ENCODE assay signal across 1 cellular context in genomic region chr7:79176859-79177477, GRCh38.
TF ChIP-seq lines count a peak whose summit lies in the region.

No MANE protein-coding gene starts in this region.

TF ChIP-seq in K562, 482 proteins besides CTCF, POLR2A, EP300 and RAD21 (continued from another document):
- TF ChIP-seq, protein P1, sequence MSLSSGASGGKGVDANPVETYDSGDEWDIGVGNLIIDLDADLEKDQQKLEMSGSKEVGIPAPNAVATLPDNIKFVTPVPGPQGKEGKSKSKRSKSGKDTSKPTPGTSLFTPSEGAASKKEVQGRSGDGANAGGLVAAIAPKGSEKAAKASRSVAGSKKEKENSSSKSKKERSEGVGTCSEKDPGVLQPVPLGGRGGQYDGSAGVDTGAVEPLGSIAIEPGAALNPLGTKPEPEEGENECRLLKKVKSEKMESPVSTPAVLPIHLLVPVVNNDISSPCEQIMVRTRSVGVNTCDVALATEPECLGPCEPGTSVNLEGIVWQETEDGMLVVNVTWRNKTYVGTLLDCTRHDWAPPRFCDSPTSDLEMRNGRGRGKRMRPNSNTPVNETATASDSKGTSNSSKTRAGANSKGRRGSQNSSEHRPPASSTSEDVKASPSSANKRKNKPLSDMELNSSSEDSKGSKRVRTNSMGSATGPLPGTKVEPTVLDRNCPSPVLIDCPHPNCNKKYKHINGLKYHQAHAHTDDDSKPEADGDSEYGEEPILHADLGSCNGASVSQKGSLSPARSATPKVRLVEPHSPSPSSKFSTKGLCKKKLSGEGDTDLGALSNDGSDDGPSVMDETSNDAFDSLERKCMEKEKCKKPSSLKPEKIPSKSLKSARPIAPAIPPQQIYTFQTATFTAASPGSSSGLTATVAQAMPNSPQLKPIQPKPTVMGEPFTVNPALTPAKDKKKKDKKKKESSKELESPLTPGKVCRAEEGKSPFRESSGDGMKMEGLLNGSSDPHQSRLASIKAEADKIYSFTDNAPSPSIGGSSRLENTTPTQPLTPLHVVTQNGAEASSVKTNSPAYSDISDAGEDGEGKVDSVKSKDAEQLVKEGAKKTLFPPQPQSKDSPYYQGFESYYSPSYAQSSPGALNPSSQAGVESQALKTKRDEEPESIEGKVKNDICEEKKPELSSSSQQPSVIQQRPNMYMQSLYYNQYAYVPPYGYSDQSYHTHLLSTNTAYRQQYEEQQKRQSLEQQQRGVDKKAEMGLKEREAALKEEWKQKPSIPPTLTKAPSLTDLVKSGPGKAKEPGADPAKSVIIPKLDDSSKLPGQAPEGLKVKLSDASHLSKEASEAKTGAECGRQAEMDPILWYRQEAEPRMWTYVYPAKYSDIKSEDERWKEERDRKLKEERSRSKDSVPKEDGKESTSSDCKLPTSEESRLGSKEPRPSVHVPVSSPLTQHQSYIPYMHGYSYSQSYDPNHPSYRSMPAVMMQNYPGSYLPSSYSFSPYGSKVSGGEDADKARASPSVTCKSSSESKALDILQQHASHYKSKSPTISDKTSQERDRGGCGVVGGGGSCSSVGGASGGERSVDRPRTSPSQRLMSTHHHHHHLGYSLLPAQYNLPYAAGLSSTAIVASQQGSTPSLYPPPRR (CRISPR knock-in tag; IDR thresholded peaks at IDR 0.05; ENCODE audit: borderline replicate concordance): no peak
- TF ChIP-seq RFX7 (CRISPR knock-in tag; IDR thresholded peaks at IDR 0.05) (no peak), KDM1A (IDR thresholded peaks at IDR 0.05) (no peak)
